Comparison of ENCODE assay signal across 18 cellular contexts in genomic region chr10:6019796-6020195, GRCh38. TPM values are rescaled to one million over a fixed set of nuclear protein-coding genes. Genes with fewer than 3 reads are reported as not detected.
DNase-seq lines count a peak whose midpoint lies in the region; ATAC-seq and TF ChIP-seq lines count a peak whose summit lies in the region.
"Had no signal": no experiment of that assay in that cellular context is flagged by ENCODE, and none has a peak within 500 bp of the region (broad histone marks: within the 10 kb centered on the region; RNA-seq: fewer than 3 reads in every experiment).

No MANE protein-coding gene starts in this region.

- H3K4me1 Mint-ChIP-seq in activated T-cell treated with anti-CD3 and anti-CD28 coated beads, Interleukin-2, amount 50 U/mL, for 72 hours (ENCODE audit: low read depth): peaks cover 89% of the 10 kb centered on the region
- H3K4me1 Mint-ChIP-seq in activated CD4-positive, alpha-beta memory T cell treated with anti-CD3 and anti-CD28 coated beads, Interleukin-2, amount 10 ng/mL, durations not matched to agents 7 days and 5 days: peaks cover 67% of the 10 kb centered on the region
- peaks cover 49% of the 10 kb centered on the region for H3K4me1 Mint-ChIP-seq in activated naive CD8-positive, alpha-beta T cell treated with anti-CD3 and anti-CD28 coated beads, Interleukin-2, amount 10 ng/mL, durations not matched to agents 7 days and 5 days
- peaks cover 7% of the 10 kb centered on the region for H3K4me1 Mint-ChIP-seq in type B pancreatic cell (ENCODE audit: unreplicated experiment)
- peaks cover 2 to 7% (median 4%) of the 10 kb centered on the region in 4 donors for H3K4me1 Mint-ChIP-seq in naive thymus-derived CD8-positive, alpha-beta T cell
- peaks cover 11 to 13% of the 10 kb centered on the region in 2 donors for H3K4me1 Mint-ChIP-seq in stimulated activated naive B cell treated with anti-CD40 and anti-IgM and Interleukin-4, amounts not matched to agents 10 μg/mL and 1 μg/mL and 100 μg/mL, for 72 hours

- DNase-seq in activated T-cell treated with anti-CD3 and anti-CD28 coated beads, Interleukin-2, amount 50 U/mL, for 72 hours: no peak
- DNase-seq in activated T-cell treated with anti-CD3 and anti-CD28 coated beads, Interleukin-2, amount 50 U/mL, for 1 hour: no peak
- peak; percentile 14 for DNase-seq in activated CD4-positive, alpha-beta memory T cell treated with anti-CD3 and anti-CD28 coated beads, Interleukin-2, amount 10 ng/mL, durations not matched to agents 7 days and 5 days
- DNase-seq in activated naive CD8-positive, alpha-beta T cell treated with anti-CD3 and anti-CD28 coated beads, Interleukin-2, amount 10 ng/mL, durations not matched to agents 7 days and 5 days: no peak
- DNase-seq in type B pancreatic cell (ENCODE audit: extremely low spot score, unreplicated experiment): peak; percentile 50
- DNase-seq in naive thymus-derived CD8-positive, alpha-beta T cell: no peak
- DNase-seq in stimulated activated naive B cell treated with anti-CD40 and anti-IgM and Interleukin-4, amounts not matched to agents 10 μg/mL and 1 μg/mL and 100 μg/mL, for 72 hours: no peak
- DNase-seq: ACHN, C1 segment of cervical spinal cord, DMS79, GOT3, Karpas-422, NCI-H1436, NCI-H2029, NCI-H526 had no signal

- peak; percentile 2 to 5 for ATAC-seq in activated T-cell treated with anti-CD3 and anti-CD28 coated beads, Interleukin-2, amount 50 U/mL, for 72 hours (replicated peaks in 1 of 2)
- ATAC-seq in activated naive CD8-positive, alpha-beta T cell treated with anti-CD3 and anti-CD28 coated beads, Interleukin-2, amount 10 ng/mL, durations not matched to agents 7 days and 5 days (ENCODE audit: low read depth): no peak
- ATAC-seq in naive thymus-derived CD8-positive, alpha-beta T cell: no peak
- no peak for ATAC-seq in stimulated activated naive B cell treated with anti-CD40 and anti-IgM and Interleukin-4, amounts not matched to agents 10 μg/mL and 1 μg/mL and 100 μg/mL, for 72 hours (replicated peaks)
- ATAC-seq: HCT116 had no signal

- H3K36me3 Mint-ChIP-seq in activated T-cell treated with anti-CD3 and anti-CD28 coated beads, Interleukin-2, amount 50 U/mL, for 72 hours (ENCODE audit: insufficient read depth in 2 of 2): peaks cover 43 to 79% of the 10 kb centered on the region in 2 donors
- H3K36me3 Mint-ChIP-seq in activated CD4-positive, alpha-beta memory T cell treated with anti-CD3 and anti-CD28 coated beads, Interleukin-2, amount 10 ng/mL, durations not matched to agents 7 days and 5 days (ENCODE audit: low read depth): peaks cover 97% of the 10 kb centered on the region
- peaks cover 58% of the 10 kb centered on the region for H3K36me3 Mint-ChIP-seq in activated naive CD8-positive, alpha-beta T cell treated with anti-CD3 and anti-CD28 coated beads, Interleukin-2, amount 10 ng/mL, durations not matched to agents 7 days and 5 days
- H3K36me3 Mint-ChIP-seq in type B pancreatic cell: no peaks in the 10 kb centered on the region
- no peaks in the 10 kb centered on the region for H3K36me3 Mint-ChIP-seq in naive thymus-derived CD8-positive, alpha-beta T cell
- H3K36me3 Mint-ChIP-seq in stimulated activated naive B cell treated with anti-CD40 and anti-IgM and Interleukin-4, amounts not matched to agents 10 μg/mL and 1 μg/mL and 100 μg/mL, for 72 hours: peaks cover 44 to 69% of the 10 kb centered on the region in 2 donors

- no peaks in the 10 kb centered on the region for H3K27me3 Mint-ChIP-seq in activated T-cell treated with anti-CD3 and anti-CD28 coated beads, Interleukin-2, amount 50 U/mL, for 72 hours (ENCODE audit: low read depth)
- H3K27me3 Mint-ChIP-seq in activated CD4-positive, alpha-beta memory T cell treated with anti-CD3 and anti-CD28 coated beads, Interleukin-2, amount 10 ng/mL, durations not matched to agents 7 days and 5 days: no peaks in the 10 kb centered on the region
- H3K27me3 Mint-ChIP-seq in activated naive CD8-positive, alpha-beta T cell treated with anti-CD3 and anti-CD28 coated beads, Interleukin-2, amount 10 ng/mL, durations not matched to agents 7 days and 5 days: no peaks in the 10 kb centered on the region
- peaks cover 24% of the 10 kb centered on the region for H3K27me3 Mint-ChIP-seq in type B pancreatic cell
- peaks cover 0 to 3% (median 0%) of the 10 kb centered on the region in 5 donors for H3K27me3 Mint-ChIP-seq in naive thymus-derived CD8-positive, alpha-beta T cell
- H3K27me3 Mint-ChIP-seq in stimulated activated naive B cell treated with anti-CD40 and anti-IgM and Interleukin-4, amounts not matched to agents 10 μg/mL and 1 μg/mL and 100 μg/mL, for 72 hours: no peaks in the 10 kb centered on the region
- H3K27me3 Mint-ChIP-seq: IgD-negative memory B cell had no signal

- H3K4me3 Mint-ChIP-seq in activated T-cell treated with anti-CD3 and anti-CD28 coated beads, Interleukin-2, amount 50 U/mL, for 72 hours: no peak overlapping the region
- H3K4me3 Mint-ChIP-seq in activated CD4-positive, alpha-beta memory T cell treated with anti-CD3 and anti-CD28 coated beads, Interleukin-2, amount 10 ng/mL, durations not matched to agents 7 days and 5 days: no peak overlapping the region
- no peak overlapping the region for H3K4me3 Mint-ChIP-seq in activated naive CD8-positive, alpha-beta T cell treated with anti-CD3 and anti-CD28 coated beads, Interleukin-2, amount 10 ng/mL, durations not matched to agents 7 days and 5 days
- H3K4me3 Mint-ChIP-seq in type B pancreatic cell: no peak overlapping the region
- no peak overlapping the region for H3K4me3 Mint-ChIP-seq in naive thymus-derived CD8-positive, alpha-beta T cell
- H3K4me3 Mint-ChIP-seq in stimulated activated naive B cell treated with anti-CD40 and anti-IgM and Interleukin-4, amounts not matched to agents 10 μg/mL and 1 μg/mL and 100 μg/mL, for 72 hours: no peak overlapping the region
- H3K4me3 Mint-ChIP-seq: IgD-negative memory B cell had no signal

- CTCF ChIA-PET in activated CD4-positive, alpha-beta memory T cell treated with anti-CD3 and anti-CD28 coated beads, Interleukin-2, amount 10 ng/mL, durations not matched to agents 7 days and 5 days (lab: Charles Lee): interaction anchor here (0.6 kb wide), 1 partner anchor 176 kb away, joined by 3 read pairs; no protein-coding TSS in a partner anchor

- peaks cover 0 to 2% of the 10 kb centered on the region in 2 donors for H3K9me3 Mint-ChIP-seq in activated T-cell treated with anti-CD3 and anti-CD28 coated beads, Interleukin-2, amount 50 U/mL, for 72 hours
- H3K9me3 Mint-ChIP-seq in activated CD4-positive, alpha-beta memory T cell treated with anti-CD3 and anti-CD28 coated beads, Interleukin-2, amount 10 ng/mL, durations not matched to agents 7 days and 5 days: no peaks in the 10 kb centered on the region
- peaks cover 3% of the 10 kb centered on the region for H3K9me3 Mint-ChIP-seq in activated naive CD8-positive, alpha-beta T cell treated with anti-CD3 and anti-CD28 coated beads, Interleukin-2, amount 10 ng/mL, durations not matched to agents 7 days and 5 days
- peaks cover 4% of the 10 kb centered on the region for H3K9me3 Mint-ChIP-seq in type B pancreatic cell
- no peaks in the 10 kb centered on the region for H3K9me3 Mint-ChIP-seq in naive thymus-derived CD8-positive, alpha-beta T cell
- H3K9me3 Mint-ChIP-seq in stimulated activated naive B cell treated with anti-CD40 and anti-IgM and Interleukin-4, amounts not matched to agents 10 μg/mL and 1 μg/mL and 100 μg/mL, for 72 hours: peaks cover 4% of the 10 kb centered on the region in 2 donors
- H3K9me3 Mint-ChIP-seq: IgD-negative memory B cell had no signal

- peak overlapping the region; percentile 38 for H3K27ac Mint-ChIP-seq in activated T-cell treated with anti-CD3 and anti-CD28 coated beads, Interleukin-2, amount 50 U/mL, for 72 hours
- peak overlapping the region; percentile 44 for H3K27ac Mint-ChIP-seq in activated CD4-positive, alpha-beta memory T cell treated with anti-CD3 and anti-CD28 coated beads, Interleukin-2, amount 10 ng/mL, durations not matched to agents 7 days and 5 days
- peak overlapping the region; percentile 44 for H3K27ac Mint-ChIP-seq in activated naive CD8-positive, alpha-beta T cell treated with anti-CD3 and anti-CD28 coated beads, Interleukin-2, amount 10 ng/mL, durations not matched to agents 7 days and 5 days
- no peak overlapping the region for H3K27ac Mint-ChIP-seq in type B pancreatic cell
- peak overlapping the region in 1 of 10 donors; percentile 12 for H3K27ac Mint-ChIP-seq in naive thymus-derived CD8-positive, alpha-beta T cell
- H3K27ac Mint-ChIP-seq in stimulated activated naive B cell treated with anti-CD40 and anti-IgM and Interleukin-4, amounts not matched to agents 10 μg/mL and 1 μg/mL and 100 μg/mL, for 72 hours: no peak overlapping the region
- H3K27ac Mint-ChIP-seq: IgD-negative memory B cell had no signal

- no peak for TF ChIP-seq CTCF in type B pancreatic cell (conservative IDR thresholded peaks at IDR 0.05)

- POLR2A ChIA-PET in activated CD4-positive, alpha-beta memory T cell treated with anti-CD3 and anti-CD28 coated beads, Interleukin-2, amount 10 ng/mL, durations not matched to agents 7 days and 5 days (lab: Charles Lee): interaction anchor here (0.8 to 1.1 kb wide), 3 partner anchors 8 to 43 kb away, joined by 3 to 4 read pairs (median 3); partner anchors contain the start of gene IL15RA
- POLR2A ChIA-PET in activated naive CD8-positive, alpha-beta T cell treated with anti-CD3 and anti-CD28 coated beads, Interleukin-2, amount 10 ng/mL, durations not matched to agents 7 days and 5 days (lab: Charles Lee): interaction anchor here (0.6 kb wide), 1 partner anchor 35 kb away, joined by 3 read pairs; no protein-coding TSS in a partner anchor
- POLR2A ChIA-PET in naive thymus-derived CD8-positive, alpha-beta T cell (lab: Charles Lee): no interaction called here

RNA-seq across cellular contexts. Expression of gene IL2RA, which starts 42.4 kb away (rescaled TPM):
- total RNA-seq in activated T-cell treated with anti-CD3 and anti-CD28 coated beads, Interleukin-2, amount 50 U/mL, for 72 hours: 1,000 to 10,000 TPM in 1 of 2 donors, 100 to 1,000 TPM in 1; 848 to 1,110 TPM
- total RNA-seq in activated CD4-positive, alpha-beta memory T cell treated with anti-CD3 and anti-CD28 coated beads, Interleukin-2, amount 10 ng/mL, durations not matched to agents 7 days and 5 days: 100 to 1,000 TPM; 437 to 446 TPM
- 100 to 1,000 TPM; 184 to 201 TPM for total RNA-seq in activated naive CD8-positive, alpha-beta T cell treated with anti-CD3 and anti-CD28 coated beads, Interleukin-2, amount 10 ng/mL, durations not matched to agents 7 days and 5 days
- not detected in 2 replicates for total RNA-seq in type B pancreatic cell (ENCODE audit: low replicate concordance)
- 1 to 10 TPM; 1.0 to 1.4 TPM for total RNA-seq in naive thymus-derived CD8-positive, alpha-beta T cell
- polyA plus RNA-seq in naive thymus-derived CD8-positive, alpha-beta T cell: under 1 TPM; 0.07 to 0.25 (median 0.16) TPM
- total RNA-seq: MCF 10A had no signal

RNA-seq across cellular contexts. Expression of gene IL15RA, which starts 42.5 kb away (rescaled TPM):
- total RNA-seq in activated T-cell treated with anti-CD3 and anti-CD28 coated beads, Interleukin-2, amount 50 U/mL, for 72 hours: 10 to 100 TPM; 23.7 to 30.0 TPM
- total RNA-seq in activated CD4-positive, alpha-beta memory T cell treated with anti-CD3 and anti-CD28 coated beads, Interleukin-2, amount 10 ng/mL, durations not matched to agents 7 days and 5 days: 10 to 100 TPM; 22.1 to 24.5 TPM
- total RNA-seq in activated naive CD8-positive, alpha-beta T cell treated with anti-CD3 and anti-CD28 coated beads, Interleukin-2, amount 10 ng/mL, durations not matched to agents 7 days and 5 days: 10 to 100 TPM; 20.3 to 21.3 TPM
- 1.4 and 3.7 TPM in 2 replicates for total RNA-seq in type B pancreatic cell (ENCODE audit: low replicate concordance)
- total RNA-seq in naive thymus-derived CD8-positive, alpha-beta T cell: 1 to 10 TPM; 3.6 to 5.4 TPM
- polyA plus RNA-seq in naive thymus-derived CD8-positive, alpha-beta T cell: 1 to 10 TPM; 3.6 to 4.7 (median 3.8) TPM

Comparison
In these comparisons a context has a peak if more than half of its experiments do, and no peak if none do; other contexts are left out.
1. ATAC-seq: peak in activated T-cell treated with anti-CD3 and anti-CD28 coated beads, Interleukin-2, amount 50 U/mL, for 72 hours (2 of 2); none in activated naive CD8-positive, alpha-beta T cell treated with anti-CD3 and anti-CD28 coated beads, Interleukin-2, amount 10 ng/mL, durations not matched to agents 7 days and 5 days (single experiment), naive thymus-derived CD8-positive, alpha-beta T cell (0 of 2) and stimulated activated naive B cell treated with anti-CD40 and anti-IgM and Interleukin-4, amounts not matched to agents 10 μg/mL and 1 μg/mL and 100 μg/mL, for 72 hours (0 of 2).
2. DNase-seq: peak in activated CD4-positive, alpha-beta memory T cell treated with anti-CD3 and anti-CD28 coated beads, Interleukin-2, amount 10 ng/mL, durations not matched to agents 7 days and 5 days (single experiment) and type B pancreatic cell (single experiment); none in activated T-cell treated with anti-CD3 and anti-CD28 coated beads, Interleukin-2, amount 50 U/mL, for 72 hours (0 of 2), activated T-cell treated with anti-CD3 and anti-CD28 coated beads, Interleukin-2, amount 50 U/mL, for 1 hour (single experiment), activated naive CD8-positive, alpha-beta T cell treated with anti-CD3 and anti-CD28 coated beads, Interleukin-2, amount 10 ng/mL, durations not matched to agents 7 days and 5 days (single experiment), naive thymus-derived CD8-positive, alpha-beta T cell (0 of 10) and stimulated activated naive B cell treated with anti-CD40 and anti-IgM and Interleukin-4, amounts not matched to agents 10 μg/mL and 1 μg/mL and 100 μg/mL, for 72 hours (single experiment).
3. H3K27ac Mint-ChIP-seq: peak in activated T-cell treated with anti-CD3 and anti-CD28 coated beads, Interleukin-2, amount 50 U/mL, for 72 hours (single experiment), activated CD4-positive, alpha-beta memory T cell treated with anti-CD3 and anti-CD28 coated beads, Interleukin-2, amount 10 ng/mL, durations not matched to agents 7 days and 5 days (single experiment) and activated naive CD8-positive, alpha-beta T cell treated with anti-CD3 and anti-CD28 coated beads, Interleukin-2, amount 10 ng/mL, durations not matched to agents 7 days and 5 days (single experiment); none in type B pancreatic cell (single experiment) and stimulated activated naive B cell treated with anti-CD40 and anti-IgM and Interleukin-4, amounts not matched to agents 10 μg/mL and 1 μg/mL and 100 μg/mL, for 72 hours (single experiment).
4. RNA of gene IL2RA, which starts 42.4 kb away (total RNA-seq): 848 to 1,110 TPM in activated T-cell treated with anti-CD3 and anti-CD28 coated beads, Interleukin-2, amount 50 U/mL, for 72 hours, 437 to 446 TPM in activated CD4-positive, alpha-beta memory T cell treated with anti-CD3 and anti-CD28 coated beads, Interleukin-2, amount 10 ng/mL, durations not matched to agents 7 days and 5 days and 184 to 201 TPM in activated naive CD8-positive, alpha-beta T cell treated with anti-CD3 and anti-CD28 coated beads, Interleukin-2, amount 10 ng/mL, durations not matched to agents 7 days and 5 days; 1.0 to 1.4 TPM in naive thymus-derived CD8-positive, alpha-beta T cell and not detected in type B pancreatic cell; every median in the first group is over 10 times any median in the second.